ENCODE assay signal across 12 cellular contexts in the genomic region with DNA sequence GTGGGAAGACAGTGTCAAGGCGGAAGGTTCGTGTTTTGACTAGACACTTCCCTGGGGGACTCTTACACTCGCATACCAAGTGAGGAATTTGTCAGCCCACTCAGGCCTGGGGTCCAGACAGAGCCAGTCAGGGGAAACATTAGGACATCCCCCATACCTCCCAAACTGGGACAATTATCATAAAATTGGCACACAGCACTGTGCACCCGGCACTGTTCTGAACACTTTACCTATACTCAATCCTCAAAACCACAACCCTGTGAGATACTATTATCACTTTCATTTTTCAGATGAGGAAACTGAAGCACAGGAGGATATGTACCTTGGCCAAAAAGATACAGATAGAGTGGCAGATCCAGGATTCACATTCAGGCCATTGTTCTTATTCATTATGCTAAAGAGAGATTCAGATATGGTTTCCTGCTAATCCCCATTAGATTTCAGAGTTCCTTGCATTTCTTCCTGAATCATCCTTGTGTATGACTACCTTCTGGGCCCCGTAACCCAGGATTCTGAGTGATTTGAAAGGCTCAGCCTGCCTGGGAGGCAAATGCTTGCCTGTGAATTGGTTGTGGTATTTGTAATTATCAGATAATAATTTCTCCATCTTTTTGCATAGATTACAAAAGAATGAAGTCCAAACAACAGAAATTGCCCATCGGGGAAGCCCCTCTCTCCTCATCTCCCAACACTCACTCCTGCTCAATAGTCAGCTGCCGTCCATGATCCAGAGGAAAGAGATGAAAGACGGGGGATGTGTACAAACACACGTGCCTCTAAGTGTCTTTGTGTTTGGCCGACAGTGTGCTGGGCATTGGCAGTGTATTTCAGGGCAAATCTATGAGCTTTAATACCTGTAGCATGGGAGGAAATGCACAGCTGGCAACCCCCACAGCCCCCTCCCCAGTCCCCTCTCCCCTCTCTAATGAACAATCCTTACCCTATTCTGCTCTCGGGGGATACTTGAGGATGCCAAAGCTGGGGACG. TPM values are rescaled to one million over a fixed set of nuclear protein-coding genes. Genes with fewer than 3 reads are reported as not detected.
DNase-seq lines count a peak whose midpoint lies in the region; ATAC-seq, FAIRE-seq and TF ChIP-seq lines count a peak whose summit lies in the region.
"Had no signal": no experiment of that assay in that cellular context is flagged by ENCODE, and none has a peak within 500 bp of the region (broad histone marks: within the 10 kb centered on the region; RNA-seq: fewer than 3 reads in every experiment).

No MANE protein-coding gene starts in this region.

- peaks cover 51% of the 10 kb centered on the region for H3K4me1 Mint-ChIP-seq in activated CD8-positive, alpha-beta T cell treated with anti-CD3 and anti-CD28 coated beads, Interleukin-2, amount 10 ng/mL, durations not matched to agents 7 days and 5 days (ENCODE audit: low read depth)
- H3K4me1 Mint-ChIP-seq in stimulated activated naive B cell treated with anti-CD40 and anti-IgM and Interleukin-4, amounts not matched to agents 10 μg/mL and 1 μg/mL and 100 μg/mL, for 72 hours, result peaks cover 33 to 52% of the 10 kb centered on the region in 2 donors

- POLR2A ChIA-PET in activated CD8-positive, alpha-beta T cell treated with anti-CD3 and anti-CD28 coated beads, Interleukin-2, amount 10 ng/mL, durations not matched to agents 7 days and 5 days (lab: Charles Lee), result interaction anchor here (1.2 to 1.3 kb wide), 3 partner anchors 25 to 100 kb away, joined by 3 to 5 read pairs (median 3); no protein-coding TSS in a partner anchor

- peak; percentile 50 for ATAC-seq in HG02973 (IDR thresholded peaks at IDR 0.05; ENCODE audit: unreplicated experiment)
- peak; percentile 79 for ATAC-seq in activated CD8-positive, alpha-beta T cell treated with anti-CD3 and anti-CD28 coated beads, Interleukin-2, amount 10 ng/mL, durations not matched to agents 7 days and 5 days
- ATAC-seq in stimulated activated naive B cell treated with anti-CD40 and anti-IgM and Interleukin-4, amounts not matched to agents 10 μg/mL and 1 μg/mL and 100 μg/mL, for 72 hours (replicated peaks), result peak; percentile 57 to 58
- no peak for ATAC-seq in HG03139 (IDR thresholded peaks at IDR 0.05; ENCODE audit: unreplicated experiment)
- ATAC-seq: left lung, pancreas had no signal

- H3K27ac Mint-ChIP-seq in activated CD8-positive, alpha-beta T cell treated with anti-CD3 and anti-CD28 coated beads, Interleukin-2, amount 10 ng/mL, durations not matched to agents 7 days and 5 days, result peak overlapping the region; percentile 79
- H3K27ac Mint-ChIP-seq in stimulated activated naive B cell treated with anti-CD40 and anti-IgM and Interleukin-4, amounts not matched to agents 10 μg/mL and 1 μg/mL and 100 μg/mL, for 72 hours, result no peak overlapping the region

- peak; percentile 7 for DNase-seq in activated naive CD4-positive, alpha-beta T cell treated with Interleukin-2 at 50 U/mL for 16 hours
- DNase-seq in activated naive CD4-positive, alpha-beta T cell (lab: John Stamatoyannopoulos, UW), result no peak
- DNase-seq in activated CD8-positive, alpha-beta T cell treated with anti-CD3 and anti-CD28 coated beads, Interleukin-2, amount 10 ng/mL, durations not matched to agents 7 days and 5 days, result peak; percentile 42
- peak; percentile 11 for DNase-seq in stimulated activated naive B cell treated with anti-CD40 and anti-IgM and Interleukin-4, amounts not matched to agents 10 μg/mL and 1 μg/mL and 100 μg/mL, for 72 hours
- DNase-seq in D721Med (ENCODE audit: insufficient read length, low spot score), result no peak
- no peak for DNase-seq in HPDE6-E6E7 (ENCODE audit: extremely low spot score)
- DNase-seq: dorsolateral prefrontal cortex, left lung, pancreas, thyroid gland had no signal

- no peaks in the 10 kb centered on the region for H3K9me3 Mint-ChIP-seq in activated CD8-positive, alpha-beta T cell treated with anti-CD3 and anti-CD28 coated beads, Interleukin-2, amount 10 ng/mL, durations not matched to agents 7 days and 5 days (ENCODE audit: insufficient read depth)
- H3K9me3 Mint-ChIP-seq in stimulated activated naive B cell treated with anti-CD40 and anti-IgM and Interleukin-4, amounts not matched to agents 10 μg/mL and 1 μg/mL and 100 μg/mL, for 72 hours, result no peaks in the 10 kb centered on the region

- TF ChIP-seq CTCF in D721Med (IDR thresholded peaks at IDR 0.05; ENCODE audit: insufficient read depth, missing control alignments), result no peak

- FAIRE-seq in D721Med (lab: Jason Lieb, UNC), result no peak
- FAIRE-seq: pancreas had no signal

- peak overlapping the region; percentile 1 for H3K4me3 Mint-ChIP-seq in activated CD8-positive, alpha-beta T cell treated with anti-CD3 and anti-CD28 coated beads, Interleukin-2, amount 10 ng/mL, durations not matched to agents 7 days and 5 days
- H3K4me3 Mint-ChIP-seq in stimulated activated naive B cell treated with anti-CD40 and anti-IgM and Interleukin-4, amounts not matched to agents 10 μg/mL and 1 μg/mL and 100 μg/mL, for 72 hours, result no peak overlapping the region

- no peaks in the 10 kb centered on the region for H3K36me3 Mint-ChIP-seq in activated CD8-positive, alpha-beta T cell treated with anti-CD3 and anti-CD28 coated beads, Interleukin-2, amount 10 ng/mL, durations not matched to agents 7 days and 5 days (ENCODE audit: low read depth)
- H3K36me3 Mint-ChIP-seq in stimulated activated naive B cell treated with anti-CD40 and anti-IgM and Interleukin-4, amounts not matched to agents 10 μg/mL and 1 μg/mL and 100 μg/mL, for 72 hours, result no peaks in the 10 kb centered on the region

- CTCF ChIA-PET in activated CD8-positive, alpha-beta T cell treated with anti-CD3 and anti-CD28 coated beads, Interleukin-2, amount 10 ng/mL, durations not matched to agents 7 days and 5 days (lab: Charles Lee), result interaction anchor here (1.0 to 10.3 kb wide), 16 partner anchors 10 to 170 kb away, joined by 3 to 201 read pairs (median 4); partner anchors contain the start of genes MYO1A and STAT6

- H3K27me3 Mint-ChIP-seq in activated CD8-positive, alpha-beta T cell treated with anti-CD3 and anti-CD28 coated beads, Interleukin-2, amount 10 ng/mL, durations not matched to agents 7 days and 5 days (ENCODE audit: low read depth), result peaks cover 10% of the 10 kb centered on the region
- H3K27me3 Mint-ChIP-seq in stimulated activated naive B cell treated with anti-CD40 and anti-IgM and Interleukin-4, amounts not matched to agents 10 μg/mL and 1 μg/mL and 100 μg/mL, for 72 hours, result peaks cover 20 to 29% of the 10 kb centered on the region in 2 donors

RNA-seq across cellular contexts. Expression of gene TAC3, which starts 4.6 kb away (rescaled TPM):
- not detected for total RNA-seq in activated CD8-positive, alpha-beta T cell treated with anti-CD3 and anti-CD28 coated beads, Interleukin-2, amount 10 ng/mL, durations not matched to agents 7 days and 5 days
- total RNA-seq: left lung, pancreas, thyroid gland had no signal

RNA-seq across cellular contexts. Expression of gene ZBTB39, which starts 5.4 kb away (rescaled TPM):
- 1 to 10 TPM; 7.7 to 8.2 TPM for total RNA-seq in activated CD8-positive, alpha-beta T cell treated with anti-CD3 and anti-CD28 coated beads, Interleukin-2, amount 10 ng/mL, durations not matched to agents 7 days and 5 days

RNA-seq across cellular contexts. Expression of gene MYO1A, which starts 38.2 kb away (rescaled TPM):
- total RNA-seq in activated CD8-positive, alpha-beta T cell treated with anti-CD3 and anti-CD28 coated beads, Interleukin-2, amount 10 ng/mL, durations not matched to agents 7 days and 5 days, result 1 to 10 TPM; 1.3 to 1.4 TPM
- total RNA-seq: thyroid gland had no signal

RNA-seq across cellular contexts. Expression of gene RDH16, which starts 54.3 kb away (rescaled TPM):
- total RNA-seq in activated CD8-positive, alpha-beta T cell treated with anti-CD3 and anti-CD28 coated beads, Interleukin-2, amount 10 ng/mL, durations not matched to agents 7 days and 5 days, result under 1 TPM; 0.18 to 0.37 TPM

Comparison
In these comparisons a context has a peak if more than half of its experiments do, and no peak if none do; other contexts are left out.
1. DNase-seq: peak in activated naive CD4-positive, alpha-beta T cell treated with Interleukin-2 at 50 U/mL for 16 hours (single experiment), activated CD8-positive, alpha-beta T cell treated with anti-CD3 and anti-CD28 coated beads, Interleukin-2, amount 10 ng/mL, durations not matched to agents 7 days and 5 days (single experiment) and stimulated activated naive B cell treated with anti-CD40 and anti-IgM and Interleukin-4, amounts not matched to agents 10 μg/mL and 1 μg/mL and 100 μg/mL, for 72 hours (single experiment); none in activated naive CD4-positive, alpha-beta T cell (0 of 4), D721Med (single experiment) and HPDE6-E6E7 (single experiment).